In the genomic region with DNA sequence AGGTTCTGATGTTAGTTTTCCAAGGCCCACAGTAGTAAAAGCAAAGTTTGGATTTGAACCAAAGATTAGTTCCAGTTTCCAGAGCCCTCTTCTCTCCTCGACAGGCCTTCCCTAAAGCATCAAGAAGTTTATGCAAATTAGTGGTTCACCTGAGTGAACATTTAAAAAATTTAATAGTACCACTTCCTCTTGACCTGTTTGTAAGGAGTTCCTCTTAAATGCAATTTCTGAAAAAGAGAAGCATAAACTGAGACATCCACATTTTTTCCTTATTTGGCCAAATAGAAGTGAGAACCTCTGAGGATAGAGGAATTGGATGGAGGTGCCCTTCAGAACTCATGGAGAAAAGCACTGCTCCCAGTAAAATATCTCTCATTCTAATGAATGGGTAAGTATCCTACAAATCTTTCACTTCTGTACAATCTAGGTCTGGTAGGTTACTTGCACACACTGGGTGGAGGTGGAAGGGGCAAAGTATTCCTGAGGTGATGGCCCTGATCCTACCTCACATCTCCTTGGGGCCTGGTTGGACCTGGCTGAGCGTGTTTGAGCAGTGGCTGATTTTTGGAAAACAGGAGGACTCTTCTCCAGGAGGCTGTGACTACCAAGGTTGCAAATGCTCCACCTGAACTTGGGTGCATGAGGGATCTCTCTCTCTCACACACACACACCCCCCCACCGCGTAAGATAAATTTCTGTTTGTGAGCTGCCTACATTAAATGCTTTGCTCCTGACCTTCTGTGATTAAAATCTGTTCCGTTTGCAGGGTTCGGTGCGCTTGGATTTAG, we compare ENCODE assay signal across 8 cellular contexts. TPM values are rescaled to one million over a fixed set of nuclear protein-coding genes. Genes with fewer than 3 reads are reported as not detected.
DNase-seq lines count a peak whose midpoint lies in the region; ATAC-seq and TF ChIP-seq lines count a peak whose summit lies in the region.

No MANE protein-coding gene starts in this region.

- peak overlapping the region; percentile 69 to 84 for H3K4me3 ChIP-seq in left lung
- H3K4me3 ChIP-seq in vagina, result peak overlapping the region; percentile 77 to 89

- no peak for DNase-seq in stimulated activated naive CD8-positive, alpha-beta T cell treated with anti-CD3 and anti-CD28 coated beads, Interleukin-15, Interleukin-2, amounts not matched to agents 100 U/mL and 50 U/mL, for 24 hours
- DNase-seq in left lung (no peak), vagina (ENCODE audit: extremely low spot score in 2 of 2) (peak in 1 of 2 donors; percentile 91), H4 (ENCODE audit: low spot score) (no peak)
- DNase-seq in activated CD8-positive, alpha-beta memory T cell treated with anti-CD3 and anti-CD28 coated beads, Interleukin-2, amount 50 U/mL, for 48 hours, result no peak

- peaks cover 24% of the 10 kb centered on the region for H3K4me1 Mint-ChIP-seq in stimulated activated naive CD8-positive, alpha-beta T cell treated with anti-CD3 and anti-CD28 coated beads, Interleukin-15, Interleukin-2, amounts not matched to agents 100 ng/mL and 50 ng/mL, for 24 hours (ENCODE audit: low read depth)
- H3K4me1 Mint-ChIP-seq in activated naive CD8-positive, alpha-beta T cell (ENCODE audit: low read depth), result peaks cover 16% of the 10 kb centered on the region

- H3K9me3 ChIP-seq in left lung (no peaks in the 10 kb centered on the region), vagina (no peaks in the 10 kb centered on the region)

- peak overlapping the region; percentile 92 to 94 for H3K27ac ChIP-seq in left lung
- H3K27ac ChIP-seq in vagina, result peak overlapping the region; percentile 95

- H3K27me3 ChIP-seq in left lung (peaks cover 0 to 11% of the 10 kb centered on the region in 2 donors), vagina (no peaks in the 10 kb centered on the region)

- H3K9me3 Mint-ChIP-seq in stimulated activated naive CD8-positive, alpha-beta T cell treated with anti-CD3 and anti-CD28 coated beads, Interleukin-15, Interleukin-2, amounts not matched to agents 100 ng/mL and 50 ng/mL, for 24 hours, result no peaks in the 10 kb centered on the region
- no peaks in the 10 kb centered on the region for H3K9me3 Mint-ChIP-seq in activated naive CD8-positive, alpha-beta T cell (ENCODE audit: low read depth)

- H3K4me1 ChIP-seq in left lung, result peaks cover 9 to 42% of the 10 kb centered on the region in 2 donors
- peaks cover 46% of the 10 kb centered on the region for H3K4me1 ChIP-seq in vagina

- peak overlapping the region; percentile 79 for H3K4me3 Mint-ChIP-seq in stimulated activated naive CD8-positive, alpha-beta T cell treated with anti-CD3 and anti-CD28 coated beads, Interleukin-15, Interleukin-2, amounts not matched to agents 100 ng/mL and 50 ng/mL, for 24 hours
- peak overlapping the region; percentile 86 for H3K4me3 Mint-ChIP-seq in activated naive CD8-positive, alpha-beta T cell

- no peak for ATAC-seq in stimulated activated naive CD8-positive, alpha-beta T cell treated with anti-CD3 and anti-CD28 coated beads, Interleukin-15, Interleukin-2, amounts not matched to agents 100 U/mL and 50 U/mL, for 24 hours
- ATAC-seq in HG03025 (IDR thresholded peaks at IDR 0.05; ENCODE audit: low FRiP score, unreplicated experiment), result peak; percentile 38
- ATAC-seq in left lung, result no peak

- TF ChIP-seq POLR2A in vagina (IDR thresholded peaks at IDR 0.05), result no peak

- H3K36me3 Mint-ChIP-seq in stimulated activated naive CD8-positive, alpha-beta T cell treated with anti-CD3 and anti-CD28 coated beads, Interleukin-15, Interleukin-2, amounts not matched to agents 100 ng/mL and 50 ng/mL, for 24 hours (ENCODE audit: low read depth), result no peaks in the 10 kb centered on the region
- no peaks in the 10 kb centered on the region for H3K36me3 Mint-ChIP-seq in activated naive CD8-positive, alpha-beta T cell

- peaks cover 33% of the 10 kb centered on the region for H3K27me3 Mint-ChIP-seq in stimulated activated naive CD8-positive, alpha-beta T cell treated with anti-CD3 and anti-CD28 coated beads, Interleukin-15, Interleukin-2, amounts not matched to agents 100 ng/mL and 50 ng/mL, for 24 hours
- peaks cover 12% of the 10 kb centered on the region for H3K27me3 Mint-ChIP-seq in activated naive CD8-positive, alpha-beta T cell

- TF ChIP-seq CTCF in left lung (IDR thresholded peaks at IDR 0.05) (no peak), vagina (IDR thresholded peaks at IDR 0.05) (no peak)

- intact Hi-C loops in left lung (cut with DNase I), result no loop called here
- intact Hi-C loops in vagina (cut with DNase I), result no loop called here

- H3K27ac Mint-ChIP-seq in stimulated activated naive CD8-positive, alpha-beta T cell treated with anti-CD3 and anti-CD28 coated beads, Interleukin-15, Interleukin-2, amounts not matched to agents 100 ng/mL and 50 ng/mL, for 24 hours, result peak overlapping the region; percentile 34
- H3K27ac Mint-ChIP-seq in activated naive CD8-positive, alpha-beta T cell, result no peak overlapping the region

- H3K36me3 ChIP-seq in left lung (no peaks in the 10 kb centered on the region), vagina (no peaks in the 10 kb centered on the region)

RNA-seq across cellular contexts. Expression of gene DSE, which starts 1.0 kb away (rescaled TPM):
- total RNA-seq in left lung (10 to 100 TPM; 39.7 to 85.6 TPM), vagina (33.1 TPM)
- 58.6 and 67.1 TPM in 2 replicates for total RNA-seq in H4 (2014; rRNA removed; shearing (Covaris generic))
